11 cellular contexts compared by ENCODE assay signal in genomic region chr1:117644696-117645311, GRCh38. TPM values are rescaled to one million over a fixed set of nuclear protein-coding genes. Genes with fewer than 3 reads are reported as not detected.
DNase-seq lines count a peak whose midpoint lies in the region; ATAC-seq and TF ChIP-seq lines count a peak whose summit lies in the region.
"Had no signal": no experiment of that assay in that cellular context is flagged by ENCODE, and none has a peak within 500 bp of the region (broad histone marks: within the 10 kb centered on the region; RNA-seq: fewer than 3 reads in every experiment).

No MANE protein-coding gene starts in this region.

- ATAC-seq in HG03025 (IDR thresholded peaks at IDR 0.05; ENCODE audit: low FRiP score, unreplicated experiment), result peak; percentile 84
- ATAC-seq in stimulated activated naive B cell treated with anti-CD40 and anti-IgM and Interleukin-4, amounts not matched to agents 10 μg/mL and 1 μg/mL and 100 μg/mL, for 72 hours (replicated peaks), result peak; percentile 80 to 85
- ATAC-seq: activated T-cell treated with anti-CD3 and anti-CD28 coated beads, Interleukin-2, amount 50 U/mL, for 4 hours had no signal

- H3K9me3 Mint-ChIP-seq in stimulated activated naive B cell treated with anti-CD40 and anti-IgM and Interleukin-4, amounts not matched to agents 10 μg/mL and 1 μg/mL and 100 μg/mL, for 72 hours, result no peaks in the 10 kb centered on the region
- H3K9me3 Mint-ChIP-seq: activated T-cell treated with anti-CD3 and anti-CD28 coated beads, Interleukin-2, amount 50 U/mL, for 4 hours; IgD-negative memory B cell had no signal

- H3K27ac Mint-ChIP-seq in stimulated activated naive B cell treated with anti-CD40 and anti-IgM and Interleukin-4, amounts not matched to agents 10 μg/mL and 1 μg/mL and 100 μg/mL, for 72 hours, result no peak overlapping the region

- no peak for TF ChIP-seq CTCF in GM20000 (IDR thresholded peaks at IDR 0.05; ENCODE audit: extremely low read depth, missing control alignments)

- no peaks in the 10 kb centered on the region for H3K27me3 Mint-ChIP-seq in stimulated activated naive B cell treated with anti-CD40 and anti-IgM and Interleukin-4, amounts not matched to agents 10 μg/mL and 1 μg/mL and 100 μg/mL, for 72 hours

- H3K36me3 Mint-ChIP-seq in stimulated activated naive B cell treated with anti-CD40 and anti-IgM and Interleukin-4, amounts not matched to agents 10 μg/mL and 1 μg/mL and 100 μg/mL, for 72 hours, result peaks cover 0 to 3% of the 10 kb centered on the region in 2 donors

- H3K4me3 Mint-ChIP-seq in stimulated activated naive B cell treated with anti-CD40 and anti-IgM and Interleukin-4, amounts not matched to agents 10 μg/mL and 1 μg/mL and 100 μg/mL, for 72 hours, result no peak overlapping the region
- H3K4me3 Mint-ChIP-seq: activated T-cell treated with anti-CD3 and anti-CD28 coated beads, Interleukin-2, amount 50 U/mL, for 4 hours had no signal

- H3K4me1 Mint-ChIP-seq in stimulated activated naive B cell treated with anti-CD40 and anti-IgM and Interleukin-4, amounts not matched to agents 10 μg/mL and 1 μg/mL and 100 μg/mL, for 72 hours, result peaks cover 21 to 41% of the 10 kb centered on the region in 2 donors

- DNase-seq in GM20000 (ENCODE audit: low spot score) (peak; percentile 30), RPMI7951 (ENCODE audit: low read depth) (peak; percentile 13), GDM1 (lab: John Stamatoyannopoulos, UW) (no peak), NOMO-1 (lab: John Stamatoyannopoulos, UW; ENCODE audit: unreplicated experiment in 2 of 2) (no peak), NOMO-1 treated with dmso at 0.1 percent for 144 hours (lab: John Stamatoyannopoulos, UW; ENCODE audit: unreplicated experiment) (no peak)
- DNase-seq in stimulated activated naive B cell treated with anti-CD40 and anti-IgM and Interleukin-4, amounts not matched to agents 10 μg/mL and 1 μg/mL and 100 μg/mL, for 72 hours, result no peak
- DNase-seq: activated T-cell treated with anti-CD3 and anti-CD28 coated beads, Interleukin-2, amount 50 U/mL, for 4 hours; esophagus squamous epithelium; spleen had no signal

RNA-seq across cellular contexts. Expression of gene TENT5C, which starts 39.0 kb away (rescaled TPM):
- total RNA-seq in RPMI7951 (2014; rRNA removed; shearing (Covaris generic)), result 0.36 and 0.78 TPM in 2 replicates

Comparison
In these comparisons a context has a peak if more than half of its experiments do, and no peak if none do; other contexts are left out.
1. DNase-seq: peak in GM20000 (single experiment) and RPMI7951 (single experiment); none in stimulated activated naive B cell treated with anti-CD40 and anti-IgM and Interleukin-4, amounts not matched to agents 10 μg/mL and 1 μg/mL and 100 μg/mL, for 72 hours (single experiment), GDM1 (single experiment), NOMO-1 (0 of 2) and NOMO-1 treated with dmso at 0.1 percent for 144 hours (single experiment).